In genomic region chr11:33774356-33775063, GRCh38 we compare ENCODE assay signal across 8 cellular contexts. TPM values are rescaled to one million over a fixed set of nuclear protein-coding genes. Genes with fewer than 3 reads are reported as not detected.
DNase-seq lines count a peak whose midpoint lies in the region; ATAC-seq and TF ChIP-seq lines count a peak whose summit lies in the region.

TSS of gene FBXO3 (minus strand) at chr11:33774520. CDS start at chr11:33774497, 23 bp downstream.

- TF ChIP-seq POLR2A in breast epithelium (IDR thresholded peaks at IDR 0.05): no peak

- peak; percentile 92 for DNase-seq in 8988T
- peak; percentile 81 for DNase-seq in NCI-H2196 (lab: John Stamatoyannopoulos, UW; ENCODE audit: unreplicated experiment)
- peak; percentile 91 for DNase-seq in WERI-Rb-1
- DNase-seq in breast epithelium (ENCODE audit: low spot score in 2 of 2): peak; percentile 86

- H3K9ac ChIP-seq in skeletal muscle tissue (ENCODE audit: low read depth in 1 of 3, low read length in 3 of 3): peak within 1 kb of the TSS; percentile 89 to 96 (median 95)

- TF ChIP-seq CTCF in WERI-Rb-1 (IDR thresholded peaks at IDR 0.05; ENCODE audit: low read depth, low read length) (no peak), breast epithelium (IDR thresholded peaks at IDR 0.05) (no peak)

- ATAC-seq in GM18868 (IDR thresholded peaks at IDR 0.05; ENCODE audit: unreplicated experiment): peak; percentile 78
- peak; percentile 58 for ATAC-seq in HG03108 (IDR thresholded peaks at IDR 0.05; ENCODE audit: unreplicated experiment)

- intact Hi-C loops in breast epithelium (cut with DNase I; ENCODE audit: low total_unique reads): no loop called here

- H3K9me3 ChIP-seq in WERI-Rb-1 (ENCODE audit: severe bottlenecking): no peaks in the 10 kb centered on the region
- no peaks in the 10 kb centered on the region for H3K9me3 ChIP-seq in breast epithelium
- H3K9me3 ChIP-seq in iPS-18c (ENCODE audit: control insufficient read depth, insufficient read depth, low read length): no peaks in the 10 kb centered on the region
- no peaks in the 10 kb centered on the region for H3K9me3 ChIP-seq in skeletal muscle tissue (ENCODE audit: control insufficient read depth in 3 of 3, low read length in 3 of 3)

- no peaks in the 10 kb centered on the region for H3K27me3 ChIP-seq in WERI-Rb-1 (ENCODE audit: insufficient read depth, low read depth, severe bottlenecking)
- H3K27me3 ChIP-seq in breast epithelium: no peaks in the 10 kb centered on the region
- H3K27me3 ChIP-seq in skeletal muscle tissue (ENCODE audit: control insufficient read depth in 3 of 3, insufficient read depth in 3 of 3, low read length in 3 of 3): peaks cover 0 to 2% (median 0%) of the 10 kb centered on the region in 3 donors

- H3K27ac ChIP-seq in WERI-Rb-1: peak within 1 kb of the TSS; percentile 63
- H3K27ac ChIP-seq in breast epithelium: peak within 1 kb of the TSS; percentile 86 to 87
- peak within 1 kb of the TSS; percentile 86 for H3K27ac ChIP-seq in skeletal muscle tissue (ENCODE audit: low read depth, low read length)

- H3K4me1 ChIP-seq in breast epithelium (peaks cover 5 to 9% of the 10 kb centered on the region in 2 donors), skeletal muscle tissue (ENCODE audit: control insufficient read depth in 3 of 3, insufficient read depth in 3 of 3, low read length in 3 of 3) (peaks cover 18 to 39% (median 22%) of the 10 kb centered on the region in 3 donors)

- H3K36me3 ChIP-seq in WERI-Rb-1: peaks cover 6% of the 10 kb centered on the region
- H3K36me3 ChIP-seq in breast epithelium: no peaks in the 10 kb centered on the region
- H3K36me3 ChIP-seq in skeletal muscle tissue (ENCODE audit: control insufficient read depth in 3 of 3, insufficient read depth in 3 of 3, low read length in 3 of 3): peaks cover 0 to 8% (median 6%) of the 10 kb centered on the region in 3 donors

- H3K4me3 ChIP-seq in WERI-Rb-1 (ENCODE audit: low read depth, low read length) (peak within 1 kb of the TSS; percentile 80), breast epithelium (peak within 1 kb of the TSS; percentile 88 to 99 (median 98)), iPS-18c (ENCODE audit: insufficient read depth, low read depth, low read length) (peak within 1 kb of the TSS; percentile 81), skeletal muscle tissue (ENCODE audit: low read length in 3 of 3) (peak within 1 kb of the TSS; percentile 90 to 94 (median 90))

RNA-seq across cellular contexts. Expression of gene FBXO3, which starts in this region (rescaled TPM):
- total RNA-seq in breast epithelium (10 to 100 TPM; 35.0 to 60.6 (median 46.9) TPM), skeletal muscle tissue (39.1 TPM)

Comparison
In these comparisons a context has a peak if more than half of its experiments do, and no peak if none do; other contexts are left out.
1. Peak in every context shown above with its lines: DNase-seq, ATAC-seq, H3K4me3 ChIP-seq and H3K27ac ChIP-seq.